8 cellular contexts compared by ENCODE assay signal in the genomic region with DNA sequence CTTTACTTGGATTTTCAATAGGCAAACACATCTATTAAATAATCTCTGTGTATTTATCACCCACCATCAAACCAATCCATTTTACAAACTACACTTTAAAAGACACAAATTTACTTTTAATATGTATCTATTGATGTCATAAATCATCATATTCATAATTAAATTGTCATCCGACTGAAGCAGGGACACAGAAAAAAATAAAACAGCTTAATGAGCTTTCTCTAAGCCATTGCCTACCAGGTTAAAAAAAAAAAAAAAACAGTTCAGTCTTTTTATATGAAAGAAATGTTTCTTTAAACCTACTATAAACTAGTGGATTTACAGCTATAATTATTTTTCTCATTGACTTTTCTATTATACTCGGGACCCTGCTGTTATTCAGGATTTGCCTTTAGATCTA. TPM values are rescaled to one million over a fixed set of nuclear protein-coding genes. Genes with fewer than 3 reads are reported as not detected.
"Had no signal": no experiment of that assay in that cellular context is flagged by ENCODE, and none has a peak within 500 bp of the region (broad histone marks: within the 10 kb centered on the region; RNA-seq: fewer than 3 reads in every experiment).

No MANE protein-coding gene starts in this region.

- H3K4me3 Mint-ChIP-seq: HFFc6, IgD-negative memory B cell had no signal

- H3K27ac Mint-ChIP-seq: HFFc6, IgD-negative memory B cell had no signal

- FAIRE-seq: HepG2 had no signal

- H3K27me3 Mint-ChIP-seq: IgD-negative memory B cell had no signal

- H3K36me3 Mint-ChIP-seq: IgD-negative memory B cell had no signal

- DNase-seq: GM23248, GOT3, H7, HFFc6, KBM-7 had no signal

- H3K4me1 Mint-ChIP-seq: IgD-negative memory B cell had no signal

- ATAC-seq: HepG2 had no signal

RNA-seq across cellular contexts. Expression of gene PABPC4L, which starts 57.3 kb away (rescaled TPM):
- total RNA-seq: HepG2, HT1080 had no signal
